18 cellular contexts compared by ENCODE assay signal in the genomic region with DNA sequence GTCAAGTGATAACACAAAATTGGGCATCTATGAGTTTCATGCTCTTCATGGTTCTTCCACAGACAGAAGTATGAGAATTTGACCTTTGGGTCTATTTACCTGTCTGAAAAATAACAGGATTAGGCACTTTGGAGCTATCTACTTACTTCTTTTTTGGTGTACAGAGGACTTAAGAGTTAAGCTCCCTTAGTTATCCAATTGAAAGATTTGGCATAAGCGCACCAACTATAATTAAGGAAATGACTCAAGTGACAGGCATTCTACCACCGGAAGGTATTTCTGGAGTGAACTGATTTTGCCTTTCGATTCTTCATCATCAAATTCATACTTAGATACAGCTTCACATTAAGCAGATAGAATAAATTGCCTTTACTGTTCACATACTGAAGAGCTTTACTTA. TPM values are rescaled to one million over a fixed set of nuclear protein-coding genes. Genes with fewer than 3 reads are reported as not detected.
DNase-seq lines count a peak whose midpoint lies in the region; ATAC-seq and TF ChIP-seq lines count a peak whose summit lies in the region.
"Had no signal": no experiment of that assay in that cellular context is flagged by ENCODE, and none has a peak within 500 bp of the region (broad histone marks: within the 10 kb centered on the region; RNA-seq: fewer than 3 reads in every experiment).

No MANE protein-coding gene starts in this region.

- WGBS in GM23248 (ENCODE audit: low coverage in 1 of 2, low lambda C conversion rate in 2 of 2, missing lambda C conversion rate in 2 of 2), 2 experiments = 0 to 5% methylated on average over 3 of the region's 3 CpGs

- no peak overlapping the region for H3K4me3 Mint-ChIP-seq in osteocyte (ENCODE audit: unreplicated experiment)
- H3K4me3 Mint-ChIP-seq: activated T-helper 1 cell treated with anti-CD3 and anti-CD28 coated beads, Interleukin-12 subunit alpha, Interleukin-12 subunit beta, Interleukin-2, Interleukin-4 antibody, amounts not matched to agents 30 ng/mL and 10 ng/mL and 1 ng/mL, durations not matched to agents 14 hours and 24 hours and 36 hours; H9; stimulated activated naive B cell treated with anti-CD40 and anti-IgM and Interleukin-4, amounts not matched to agents 10 μg/mL and 1 μg/mL and 100 μg/mL, for 72 hours had no signal

- peaks cover 21% of the 10 kb centered on the region for H3K4me1 ChIP-seq in GM23248 (ENCODE audit: insufficient read depth)
- peaks cover 8% of the 10 kb centered on the region for H3K4me1 ChIP-seq in fibroblast of lung (ENCODE audit: control insufficient read depth, extremely low read depth, insufficient read depth, low read length)
- H3K4me1 ChIP-seq: esophagus squamous epithelium had no signal

- peak overlapping the region; percentile 84 for H3K4me2 ChIP-seq in GM23248 (ENCODE audit: unreplicated experiment)
- H3K4me2 ChIP-seq in fibroblast of lung (ENCODE audit: extremely low read depth, insufficient read depth, low read length) = peak overlapping the region; percentile 72

- H4K20me1 ChIP-seq in GM23248 (ENCODE audit: insufficient read depth) = no peaks in the 10 kb centered on the region
- H4K20me1 ChIP-seq in fibroblast of lung (ENCODE audit: control insufficient read depth, extremely low read depth, insufficient read depth, low read length) = no peaks in the 10 kb centered on the region

- H3K4me3 ChIP-seq in GM23248 (peak overlapping the region; percentile 28), fibroblast of lung (replicated peaks in 1 of 4; ENCODE audit: control extremely low read depth in 1 of 4, insufficient read depth in 1 of 4, low read depth in 3 of 4, low read length in 4 of 4) (peak overlapping the region in 1 of 4 experiments; percentile 11)
- H3K4me3 ChIP-seq: cardiac muscle cell, esophagus squamous epithelium, SK-N-MC had no signal

- no peaks in the 10 kb centered on the region for H3K9me2 ChIP-seq in GM23248 (ENCODE audit: insufficient read depth)

- DNase-seq in GM23248 (peak; percentile 63), RPMI7951 (ENCODE audit: low read depth) (peak; percentile 78), fibroblast of lung (ENCODE audit: low read depth in 2 of 2) (peak; percentile 58 to 90), osteocyte (ENCODE audit: extremely low spot score, unreplicated experiment) (no peak), activated gamma-delta T cell (lab: John Stamatoyannopoulos, UW) (no peak), DMS 273 (lab: John Stamatoyannopoulos, UW; ENCODE audit: unreplicated experiment) (no peak)
- DNase-seq: esophagus squamous epithelium; H9; NCI-H1092 treated with DMSO at 0.1 percent for 48 hours; NCI-H748 treated with DMSO at 0.1 percent for 48 hours; nucleus accumbens; stimulated activated CD4-positive, alpha-beta T cell treated with anti-CD3 and anti-CD28 coated beads, Interleukin-2, amount 100 ng/mL, for 24 hours; stimulated activated naive B cell treated with anti-CD40 and anti-IgM and Interleukin-4, amounts not matched to agents 10 μg/mL and 1 μg/mL and 100 μg/mL, for 72 hours had no signal

- H3K27me3 ChIP-seq in GM23248 (replicated peaks; ENCODE audit: insufficient read depth) = no peaks in the 10 kb centered on the region
- H3K27me3 ChIP-seq in fibroblast of lung (ENCODE audit: control insufficient read depth, insufficient read depth, low read length) = no peaks in the 10 kb centered on the region
- H3K27me3 ChIP-seq: cardiac muscle cell, esophagus squamous epithelium had no signal

- peaks cover 24% of the 10 kb centered on the region for H3K4me1 Mint-ChIP-seq in osteocyte (ENCODE audit: unreplicated experiment)

- H3K9ac ChIP-seq in GM23248 (no peak overlapping the region), fibroblast of lung (ENCODE audit: insufficient read depth, low read length) (no peak overlapping the region)

- H2AFZ ChIP-seq in GM23248 (peak overlapping the region; percentile 3; the same call in 1 of the 2 replicates), fibroblast of lung (ENCODE audit: low read length) (no peak overlapping the region)

- peaks cover 13% of the 10 kb centered on the region for H3F3A ChIP-seq in GM23248 (ENCODE audit: insufficient read depth)

- H3K9me3 ChIP-seq in GM23248 (ENCODE audit: low read depth) = no peaks in the 10 kb centered on the region
- no peaks in the 10 kb centered on the region for H3K9me3 ChIP-seq in fibroblast of lung (ENCODE audit: control insufficient read depth, insufficient read depth, low read depth, low read length)
- H3K9me3 ChIP-seq: esophagus squamous epithelium had no signal

- in situ Hi-C loops in GM23248 (cut with MboI) = no loop called here

- no peaks in the 10 kb centered on the region for H3K9me3 Mint-ChIP-seq in osteocyte (ENCODE audit: unreplicated experiment)
- H3K9me3 Mint-ChIP-seq: activated T-helper 1 cell treated with anti-CD3 and anti-CD28 coated beads, Interleukin-12 subunit alpha, Interleukin-12 subunit beta, Interleukin-2, Interleukin-4 antibody, amounts not matched to agents 30 ng/mL and 10 ng/mL and 1 ng/mL, durations not matched to agents 14 hours and 24 hours and 36 hours; H9; stimulated activated naive B cell treated with anti-CD40 and anti-IgM and Interleukin-4, amounts not matched to agents 10 μg/mL and 1 μg/mL and 100 μg/mL, for 72 hours had no signal

- H3K79me2 ChIP-seq in GM23248 (ENCODE audit: insufficient read depth) = no peaks in the 10 kb centered on the region
- H3K79me2 ChIP-seq in fibroblast of lung (ENCODE audit: control insufficient read depth, insufficient read depth, low read length) = no peaks in the 10 kb centered on the region

- TF ChIP-seq CTCF in fibroblast of lung (conservative IDR thresholded peaks at IDR 0.05 in 1 of 2, IDR thresholded peaks at IDR 0.05 in 1 of 2; ENCODE audit: low read depth in 1 of 2, low read length in 2 of 2) = no peak
- TF ChIP-seq CTCF in osteocyte (IDR thresholded peaks at IDR 0.05) = no peak

- peak overlapping the region; percentile 57 for H3K27ac Mint-ChIP-seq in osteocyte (ENCODE audit: unreplicated experiment)
- H3K27ac Mint-ChIP-seq: activated T-helper 1 cell treated with anti-CD3 and anti-CD28 coated beads, Interleukin-12 subunit alpha, Interleukin-12 subunit beta, Interleukin-2, Interleukin-4 antibody, amounts not matched to agents 30 ng/mL and 10 ng/mL and 1 ng/mL, durations not matched to agents 14 hours and 24 hours and 36 hours; H9; stimulated activated naive B cell treated with anti-CD40 and anti-IgM and Interleukin-4, amounts not matched to agents 10 μg/mL and 1 μg/mL and 100 μg/mL, for 72 hours had no signal

- H3K36me3 ChIP-seq in GM23248 (ENCODE audit: low read depth) (no peaks in the 10 kb centered on the region), fibroblast of lung (ENCODE audit: control insufficient read depth, insufficient read depth, low read length) (no peaks in the 10 kb centered on the region)
- H3K36me3 ChIP-seq: cardiac muscle cell, esophagus squamous epithelium had no signal

- no peaks in the 10 kb centered on the region for H3K27me3 Mint-ChIP-seq in osteocyte (ENCODE audit: unreplicated experiment)

- H3K36me3 Mint-ChIP-seq in osteocyte (ENCODE audit: unreplicated experiment) = peaks cover 12% of the 10 kb centered on the region
- H3K36me3 Mint-ChIP-seq: stimulated activated naive B cell treated with anti-CD40 and anti-IgM and Interleukin-4, amounts not matched to agents 10 μg/mL and 1 μg/mL and 100 μg/mL, for 72 hours had no signal

- peak overlapping the region; percentile 13; the same call in 1 of the 2 replicates for H3K27ac ChIP-seq in GM23248
- peak overlapping the region; percentile 54 for H3K27ac ChIP-seq in fibroblast of lung (ENCODE audit: insufficient read depth, low read length)
- H3K27ac ChIP-seq: cardiac muscle cell, esophagus squamous epithelium, SK-N-MC had no signal

- ATAC-seq in esophagus mucosa (no peak), GM18520 (IDR thresholded peaks at IDR 0.05; ENCODE audit: unreplicated experiment) (no peak)
- ATAC-seq: stimulated activated naive B cell treated with anti-CD40 and anti-IgM and Interleukin-4, amounts not matched to agents 10 μg/mL and 1 μg/mL and 100 μg/mL, for 72 hours had no signal

RNA-seq across cellular contexts. Expression of a gene that starts 43.9 kb away (rescaled TPM):
- 21.8 and 25.9 TPM in 2 replicates for total RNA-seq in GM23248 (2014; rRNA removed; shearing (Covaris generic))
- polyA plus RNA-seq in GM23248 (2016; fragmentation: Nextera tagmentation; extraction: Ambion mirVana) (20.7 and 21.3 TPM in 2 replicates), fibroblast of lung (18.3 and 23.5 TPM in 2 replicates)
- total RNA-seq in RPMI7951 (2014; rRNA removed; shearing (Covaris generic)) = 20.8 and 28.7 TPM in 2 replicates
- total RNA-seq in fibroblast of lung (27.7 and 32.7 TPM in 2 replicates), osteocyte (22.5 and 22.7 TPM in 2 replicates), esophagus mucosa (5.3 TPM)
- polyA plus RNA-seq in fibroblast of lung (2012) = 13.2 and 14.9 TPM in 2 replicates
- 1.4 and 4.3 TPM in 2 replicates for polyA minus RNA-seq in fibroblast of lung (ENCODE audit: low replicate concordance)

Comparison
In these comparisons a context has a peak if more than half of its experiments do, and no peak if none do; other contexts are left out.
1. DNase-seq: peak in GM23248 (single experiment), RPMI7951 (single experiment) and fibroblast of lung (2 of 2); none in osteocyte (single experiment), activated gamma-delta T cell (single experiment) and DMS 273 (single experiment).